ENCODE assay signal across 9 cellular contexts in the genomic region with DNA sequence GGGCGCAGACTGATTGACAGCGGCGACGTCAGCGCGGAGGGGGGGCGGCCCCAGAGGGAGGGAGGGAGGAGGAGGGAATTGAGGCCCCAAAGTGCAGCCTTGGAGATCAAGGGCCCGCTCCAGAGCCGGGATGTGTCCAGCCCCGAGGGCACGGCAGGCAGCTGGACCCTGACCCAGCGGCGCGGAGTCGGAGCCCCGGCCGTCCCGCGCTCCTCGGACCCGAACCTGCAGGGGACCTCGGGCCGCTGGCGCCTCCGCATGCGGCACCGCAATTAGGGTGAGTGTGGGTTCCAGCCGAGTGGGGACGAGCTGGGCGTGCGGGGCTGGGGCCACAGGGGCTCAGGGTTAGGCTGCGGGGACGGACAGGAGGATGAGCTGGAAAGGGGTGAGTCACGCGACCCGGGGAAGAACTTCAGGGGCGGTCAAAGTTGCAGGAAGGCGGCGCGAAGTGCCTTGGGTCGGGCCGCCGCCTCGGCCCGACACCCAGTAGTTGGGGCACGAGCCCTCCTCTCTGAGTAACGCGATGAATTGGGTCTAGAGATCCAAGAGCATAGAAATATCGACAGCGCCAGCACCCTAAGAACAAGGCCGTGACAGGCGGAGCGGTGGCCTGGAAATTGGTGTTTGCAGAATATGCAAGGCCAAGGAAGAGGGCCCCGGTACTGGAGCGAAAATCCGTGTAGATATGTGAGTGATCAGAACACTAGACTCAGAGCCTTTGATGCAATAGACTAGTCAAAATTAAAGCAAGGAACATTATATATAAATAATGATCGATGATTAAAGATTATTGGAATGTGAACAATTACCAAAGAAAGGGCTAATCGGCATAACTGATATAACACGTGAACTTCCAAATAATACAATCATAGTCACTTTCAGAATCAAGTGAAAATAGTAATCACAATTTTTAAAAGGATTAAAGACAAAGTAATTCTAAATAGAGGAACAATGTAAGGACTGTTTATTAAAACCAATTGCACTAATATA. TPM values are rescaled to one million over a fixed set of nuclear protein-coding genes. Genes with fewer than 3 reads are reported as not detected.
DNase-seq lines count a peak whose midpoint lies in the region; ATAC-seq, FAIRE-seq and TF ChIP-seq lines count a peak whose summit lies in the region.
"Had no signal": no experiment of that assay in that cellular context is flagged by ENCODE, and none has a peak within 500 bp of the region (broad histone marks: within the 10 kb centered on the region; RNA-seq: fewer than 3 reads in every experiment).

A gene (plus strand): TSS at position 122 of the 990 bp plus-strand sequence. CDS start 4,069 bp downstream, outside the sequence.

- no peaks in the 10 kb centered on the region for H4K20me1 ChIP-seq in SK-N-SH (ENCODE audit: insufficient read depth)

- WGBS in SK-N-SH (ENCODE audit: low lambda C conversion rate), result 89% methylated on average over 59 of the region's 59 CpGs

- peak within 1 kb of the TSS in 49 of 59 donors; percentile 5 to 54 (median 27) for H3K4me3 ChIP-seq in dorsolateral prefrontal cortex
- no peak within 1 kb of the TSS for H3K4me3 ChIP-seq in SK-N-SH (ENCODE audit: low read depth in 2 of 2, low read length in 1 of 2)

- FAIRE-seq in urothelium cell line (lab: Jason Lieb, UNC), result peak; percentile 56

- H3K27ac Mint-ChIP-seq in mesothelial cell of epicardium, result peak within 1 kb of the TSS; percentile 95

- H3K36me3 ChIP-seq in SK-N-SH (replicated peaks in 1 of 2; ENCODE audit: control insufficient read depth in 1 of 2, insufficient read depth in 2 of 2, low read length in 1 of 2), result no peaks in the 10 kb centered on the region

- H3K4me3 Mint-ChIP-seq in mesothelial cell of epicardium, result peak within 1 kb of the TSS; percentile 79

- H3K9ac ChIP-seq in SK-N-SH, result no peak within 1 kb of the TSS

- DNase-seq in Right ventricle myocardium superior (peak; percentile 35), left ventricle myocardium superior (no peak), dorsolateral prefrontal cortex (no peak), mesothelial cell of epicardium (ENCODE audit: low spot score in 2 of 2, unreplicated experiment in 2 of 2) (no peak), urothelium cell line (ENCODE audit: low spot score) (no peak), ureter (ENCODE audit: low spot score) (no peak), SK-N-SH (no peak)
- no peak for DNase-seq in effector CD8-positive, alpha-beta T cell (lab: John Stamatoyannopoulos, UW)
- DNase-seq: midbrain had no signal

- peaks cover 4% of the 10 kb centered on the region for H3K36me3 Mint-ChIP-seq in mesothelial cell of epicardium

- CTCF ChIA-PET in SK-N-SH (lab: Yijun Ruan, JAX), result interaction anchor here (1.5 kb wide), 1 partner anchor 14 kb away, joined by 3 read pairs; no protein-coding TSS in a partner anchor

- H3K9me2 ChIP-seq in SK-N-SH, result no peaks in the 10 kb centered on the region

- POLR2A ChIA-PET in SK-N-SH (lab: Yijun Ruan, JAX), result no interaction called here

- TF ChIP-seq CTCF in dorsolateral prefrontal cortex (IDR thresholded peaks at IDR 0.05 in 54 of 56, conservative IDR thresholded peaks at IDR 0.05 in 2 of 56; ENCODE audit: low read depth in 1 of 56, partially characterized antibody in 56 of 56) (no peak), mesothelial cell of epicardium (IDR thresholded peaks at IDR 0.05; ENCODE audit: unreplicated experiment) (no peak), SK-N-SH (IDR thresholded peaks at IDR 0.05) (no peak)

- H2AFZ ChIP-seq in SK-N-SH (ENCODE audit: low read depth), result no peak within 1 kb of the TSS

- TF ChIP-seq RAD21 in SK-N-SH (IDR thresholded peaks at IDR 0.05; ENCODE audit: low read length), result no peak

- H3K79me2 ChIP-seq in SK-N-SH (ENCODE audit: insufficient read depth), result no peaks in the 10 kb centered on the region

- H3K27ac ChIP-seq in dorsolateral prefrontal cortex, result no peak within 1 kb of the TSS
- no peak within 1 kb of the TSS for H3K27ac ChIP-seq in SK-N-SH (ENCODE audit: low read depth in 2 of 2, low read length in 1 of 2)

- no peaks in the 10 kb centered on the region for H3K9me3 Mint-ChIP-seq in mesothelial cell of epicardium

- no peaks in the 10 kb centered on the region for H3K9me3 ChIP-seq in SK-N-SH

- no peaks in the 10 kb centered on the region for H3F3A ChIP-seq in SK-N-SH (replicated peaks; ENCODE audit: insufficient read depth)

- no peak within 1 kb of the TSS for H3K4me2 ChIP-seq in SK-N-SH

- no peaks in the 10 kb centered on the region for H3K4me1 ChIP-seq in SK-N-SH (ENCODE audit: control insufficient read depth in 1 of 2, insufficient read depth in 2 of 2, low read depth in 1 of 2, low read length in 1 of 2)

- ATAC-seq in Right ventricle myocardium superior (ENCODE audit: poor library complexity) (no peak), left ventricle myocardium superior (no peak)

- H3K4me1 Mint-ChIP-seq in mesothelial cell of epicardium, result peaks cover 40% of the 10 kb centered on the region

- H3K27me3 ChIP-seq in dorsolateral prefrontal cortex (peaks cover 32 to 100% (median 80%) of the 10 kb centered on the region in 45 donors), SK-N-SH (ENCODE audit: insufficient read depth) (no peaks in the 10 kb centered on the region)

- peaks cover 82% of the 10 kb centered on the region for H3K27me3 Mint-ChIP-seq in mesothelial cell of epicardium (ENCODE audit: low read depth)

- intact Hi-C loops in Right ventricle myocardium superior (cut with DNase I), result no loop called here
- intact Hi-C loops in left ventricle myocardium superior (cut with micrococcal nuclease), result no loop called here
- intact Hi-C loops in dorsolateral prefrontal cortex (cut with DNase I), result no loop called here

- no peak for TF ChIP-seq EP300 in SK-N-SH (IDR thresholded peaks at IDR 0.05; ENCODE audit: borderline replicate concordance in 1 of 2, low read depth in 1 of 2, low read length in 1 of 2)

TF ChIP-seq in SK-N-SH, 30 proteins besides CTCF, POLR2A, EP300 and RAD21 (continues in another document):
- TF ChIP-seq TAF1 (IDR thresholded peaks at IDR 0.05; ENCODE audit: borderline replicate concordance, low read depth, low read length) (no peak), CHD2 (IDR thresholded peaks at IDR 0.05; ENCODE audit: low read length, partially characterized antibody) (no peak), RXRA (IDR thresholded peaks at IDR 0.05; ENCODE audit: borderline replicate concordance, low read depth) (no peak), NFIC (IDR thresholded peaks at IDR 0.05; ENCODE audit: borderline replicate concordance) (no peak), POLR2AphosphoS5 (IDR thresholded peaks at IDR 0.05; ENCODE audit: low read depth, low read length) (no peak), RFX5 (IDR thresholded peaks at IDR 0.05; ENCODE audit: low read length) (no peak), TEAD4 (IDR thresholded peaks at IDR 0.05; ENCODE audit: borderline replicate concordance, insufficient read depth) (no peak), RCOR1 (IDR thresholded peaks at IDR 0.05; ENCODE audit: low read length) (no peak), FOXJ3 (CRISPR knock-in tag; IDR thresholded peaks at IDR 0.05) (no peak)
- TF ChIP-seq, protein P1, sequence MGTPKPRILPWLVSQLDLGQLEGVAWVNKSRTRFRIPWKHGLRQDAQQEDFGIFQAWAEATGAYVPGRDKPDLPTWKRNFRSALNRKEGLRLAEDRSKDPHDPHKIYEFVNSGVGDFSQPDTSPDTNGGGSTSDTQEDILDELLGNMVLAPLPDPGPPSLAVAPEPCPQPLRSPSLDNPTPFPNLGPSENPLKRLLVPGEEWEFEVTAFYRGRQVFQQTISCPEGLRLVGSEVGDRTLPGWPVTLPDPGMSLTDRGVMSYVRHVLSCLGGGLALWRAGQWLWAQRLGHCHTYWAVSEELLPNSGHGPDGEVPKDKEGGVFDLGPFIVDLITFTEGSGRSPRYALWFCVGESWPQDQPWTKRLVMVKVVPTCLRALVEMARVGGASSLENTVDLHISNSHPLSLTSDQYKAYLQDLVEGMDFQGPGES (IDR thresholded peaks at IDR 0.05; ENCODE audit: low read depth, low read length), result no peak
- TF ChIP-seq, protein P2, sequence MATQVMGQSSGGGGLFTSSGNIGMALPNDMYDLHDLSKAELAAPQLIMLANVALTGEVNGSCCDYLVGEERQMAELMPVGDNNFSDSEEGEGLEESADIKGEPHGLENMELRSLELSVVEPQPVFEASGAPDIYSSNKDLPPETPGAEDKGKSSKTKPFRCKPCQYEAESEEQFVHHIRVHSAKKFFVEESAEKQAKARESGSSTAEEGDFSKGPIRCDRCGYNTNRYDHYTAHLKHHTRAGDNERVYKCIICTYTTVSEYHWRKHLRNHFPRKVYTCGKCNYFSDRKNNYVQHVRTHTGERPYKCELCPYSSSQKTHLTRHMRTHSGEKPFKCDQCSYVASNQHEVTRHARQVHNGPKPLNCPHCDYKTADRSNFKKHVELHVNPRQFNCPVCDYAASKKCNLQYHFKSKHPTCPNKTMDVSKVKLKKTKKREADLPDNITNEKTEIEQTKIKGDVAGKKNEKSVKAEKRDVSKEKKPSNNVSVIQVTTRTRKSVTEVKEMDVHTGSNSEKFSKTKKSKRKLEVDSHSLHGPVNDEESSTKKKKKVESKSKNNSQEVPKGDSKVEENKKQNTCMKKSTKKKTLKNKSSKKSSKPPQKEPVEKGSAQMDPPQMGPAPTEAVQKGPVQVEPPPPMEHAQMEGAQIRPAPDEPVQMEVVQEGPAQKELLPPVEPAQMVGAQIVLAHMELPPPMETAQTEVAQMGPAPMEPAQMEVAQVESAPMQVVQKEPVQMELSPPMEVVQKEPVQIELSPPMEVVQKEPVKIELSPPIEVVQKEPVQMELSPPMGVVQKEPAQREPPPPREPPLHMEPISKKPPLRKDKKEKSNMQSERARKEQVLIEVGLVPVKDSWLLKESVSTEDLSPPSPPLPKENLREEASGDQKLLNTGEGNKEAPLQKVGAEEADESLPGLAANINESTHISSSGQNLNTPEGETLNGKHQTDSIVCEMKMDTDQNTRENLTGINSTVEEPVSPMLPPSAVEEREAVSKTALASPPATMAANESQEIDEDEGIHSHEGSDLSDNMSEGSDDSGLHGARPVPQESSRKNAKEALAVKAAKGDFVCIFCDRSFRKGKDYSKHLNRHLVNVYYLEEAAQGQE (IDR thresholded peaks at IDR 0.05; ENCODE audit: low read depth, low read length), result no peak

RNA-seq across cellular contexts. Expression of the gene that starts here (rescaled TPM):
- not detected for total RNA-seq in Right ventricle myocardium superior
- not detected for total RNA-seq in left ventricle myocardium superior
- under 1 TPM in 1 of 120 experiments, not detected in 119; 0.35 TPM for total RNA-seq in dorsolateral prefrontal cortex
- total RNA-seq in mesothelial cell of epicardium, result 51.9 to 56.6 TPM (median 54.2 TPM) in 3 replicates
- not detected for total RNA-seq in ureter
- 0.02 and 0.05 TPM in 2 replicates for polyA plus RNA-seq in SK-N-SH (2012; rRNA removed)
- polyA plus RNA-seq in SK-N-SH (2012; cell fraction: cytosol; rRNA removed), result 0.05 and 0.19 TPM in 2 replicates
- polyA plus RNA-seq in SK-N-SH (2012; cell fraction: nucleus; rRNA removed), result 0.45 and 0.75 TPM in 2 replicates

Comparison
In these comparisons a context has a peak if more than half of its experiments do, and no peak if none do; other contexts are left out.
1. RNA of the gene that starts here (total RNA-seq): 51.9 to 56.6 TPM in mesothelial cell of epicardium; not detected in ureter (single experiment), not detected in Right ventricle myocardium superior (single experiment), not detected in left ventricle myocardium superior (single experiment) and 0.35 TPM in dorsolateral prefrontal cortex; every median in the first group is over 10 times any median in the second.
2. Peak in DNase-seq in Right ventricle myocardium superior; RNA of the gene not detected or under 1 TPM.
3. H3K4me3 ChIP-seq: peak in dorsolateral prefrontal cortex (49 of 59); none in SK-N-SH (0 of 2).